Comparison of ENCODE assay signal across 14 cellular contexts in genomic region chr12:124233041-124233836, GRCh38.
A peak's percentile ranks its signal among the peaks of the same experiment; 100 is the strongest.
DNase-seq lines count a peak whose midpoint lies in the region; FAIRE-seq and TF ChIP-seq lines count a peak whose summit lies in the region.
"Had no signal": no experiment of that assay in that cellular context is flagged by ENCODE, and none has a peak within 500 bp of the region (broad histone marks: within the 10 kb centered on the region; RNA-seq: fewer than 3 reads in every experiment).

No MANE protein-coding gene starts in this region.

- no peak overlapping the region for H2AFZ ChIP-seq in osteoblast (ENCODE audit: low read length)

- no peaks in the 10 kb centered on the region for H3K9me3 Mint-ChIP-seq in activated CD4-positive, alpha-beta memory T cell treated with anti-CD3 and anti-CD28 coated beads for 36 hours

- TF ChIP-seq CTCF in epithelial cell of esophagus (IDR thresholded peaks at IDR 0.05; ENCODE audit: insufficient read depth, low read depth, low read length, missing control alignments) (no peak), osteoblast (IDR thresholded peaks at IDR 0.05; ENCODE audit: extremely low read depth, low read depth, low read length) (no peak)

- H3K27ac Mint-ChIP-seq in activated CD4-positive, alpha-beta memory T cell treated with anti-CD3 and anti-CD28 coated beads for 36 hours: no peak overlapping the region
- H3K27ac Mint-ChIP-seq: nephron had no signal

- H3K9me3 ChIP-seq in osteoblast (ENCODE audit: low read depth, low read length): peaks cover 4% of the 10 kb centered on the region
- H3K9me3 ChIP-seq: suprapubic skin had no signal

- peaks cover 1% of the 10 kb centered on the region for H3K27me3 Mint-ChIP-seq in activated CD4-positive, alpha-beta memory T cell treated with anti-CD3 and anti-CD28 coated beads for 36 hours

- no peaks in the 10 kb centered on the region for H3K36me3 Mint-ChIP-seq in activated CD4-positive, alpha-beta memory T cell treated with anti-CD3 and anti-CD28 coated beads for 36 hours

- intact Hi-C loops in activated CD4-positive, alpha-beta memory T cell treated with anti-CD3 and anti-CD28 coated beads for 36 hours (cut with micrococcal nuclease): no loop called here

- H3K4me1 Mint-ChIP-seq in activated CD4-positive, alpha-beta memory T cell treated with anti-CD3 and anti-CD28 coated beads for 36 hours (ENCODE audit: low read depth): no peaks in the 10 kb centered on the region
- H3K4me1 Mint-ChIP-seq: nephron had no signal

- peak; percentile 96 for FAIRE-seq in RCC 7860 (lab: Jason Lieb, UNC)

- H3K27ac ChIP-seq in osteoblast (ENCODE audit: low read depth, low read length): peak overlapping the region; percentile 88
- H3K27ac ChIP-seq: cardiac muscle cell, suprapubic skin had no signal

- H3K4me3 Mint-ChIP-seq in activated CD4-positive, alpha-beta memory T cell treated with anti-CD3 and anti-CD28 coated beads for 36 hours: no peak overlapping the region
- H3K4me3 Mint-ChIP-seq: nephron had no signal

- peaks cover 48% of the 10 kb centered on the region for H3K4me1 ChIP-seq in osteoblast (ENCODE audit: insufficient read depth, low read length)
- H3K4me1 ChIP-seq: suprapubic skin had no signal

- DNase-seq in EH (ENCODE audit: low read depth) (peak; percentile 97), RCC 7860 (ENCODE audit: low spot score) (peak; percentile 87), epithelial cell of esophagus (ENCODE audit: low read depth) (peak; percentile 82), osteoblast (ENCODE audit: insufficient read length, low spot score, missing footprints) (peak; percentile 97), occipital lobe (lab: John Stamatoyannopoulos, UW) (no peak), KG1 (lab: John Stamatoyannopoulos, UW) (no peak), GM19238 (ENCODE audit: insufficient read length, low spot score) (no peak)
- no peak for DNase-seq in activated CD4-positive, alpha-beta memory T cell treated with anti-CD3 and anti-CD28 coated beads for 36 hours
- DNase-seq: activated CD8-positive, alpha-beta memory T cell treated with anti-CD3 and anti-CD28 coated beads, Interleukin-2, amount 50 U/mL, for 4 hours; NCI-H526 treated with DMSO at 0.1 percent for 48 hours; stimulated activated CD4-positive, alpha-beta T cell treated with anti-CD3 and anti-CD28 coated beads, Interleukin-4, amount 100 ng/mL, for 24 hours had no signal

- H3K4me3 ChIP-seq in epithelial cell of esophagus (ENCODE audit: low read length) (no peak overlapping the region), osteoblast (ENCODE audit: insufficient read depth, low read length) (no peak overlapping the region)
- H3K4me3 ChIP-seq: cardiac muscle cell, suprapubic skin had no signal

- CTCF ChIA-PET in activated CD4-positive, alpha-beta memory T cell treated with anti-CD3 and anti-CD28 coated beads for 36 hours (lab: Charles Lee): no interaction called here

- peak overlapping the region; percentile 53 for H3K4me2 ChIP-seq in osteoblast (ENCODE audit: insufficient read depth, low read length)

- POLR2A ChIA-PET in activated CD4-positive, alpha-beta memory T cell treated with anti-CD3 and anti-CD28 coated beads for 36 hours (lab: Charles Lee): no interaction called here

- no peaks in the 10 kb centered on the region for H3K79me2 ChIP-seq in osteoblast (ENCODE audit: insufficient read depth, low read length)

- no peaks in the 10 kb centered on the region for H4K20me1 ChIP-seq in osteoblast (ENCODE audit: insufficient read depth, low read length)

- H3K27me3 ChIP-seq in osteoblast (ENCODE audit: insufficient read depth, low read length): no peaks in the 10 kb centered on the region
- H3K27me3 ChIP-seq: cardiac muscle cell had no signal

- H3K36me3 ChIP-seq in osteoblast (ENCODE audit: insufficient read depth, low read length): no peaks in the 10 kb centered on the region
- H3K36me3 ChIP-seq: cardiac muscle cell, suprapubic skin had no signal

Comparison
In these comparisons a context has a peak if more than half of its experiments do, and no peak if none do; other contexts are left out.
1. DNase-seq: peak in EH (single experiment), RCC 7860 (single experiment), epithelial cell of esophagus (single experiment) and osteoblast (single experiment); none in occipital lobe (single experiment), activated CD4-positive, alpha-beta memory T cell treated with anti-CD3 and anti-CD28 coated beads for 36 hours (single experiment), KG1 (single experiment) and GM19238 (single experiment).